8 cellular contexts compared by ENCODE assay signal in genomic region chr16:83926726-83927397, GRCh38. TPM values are rescaled to one million over a fixed set of nuclear protein-coding genes. Genes with fewer than 3 reads are reported as not detected.
DNase-seq lines count a peak whose midpoint lies in the region; TF ChIP-seq lines count a peak whose summit lies in the region.

No MANE protein-coding gene starts in this region.

- peaks cover 7% of the 10 kb centered on the region for H3K4me1 ChIP-seq in mesodermal cell (ENCODE audit: control insufficient read depth, insufficient read depth, low read length, poor library complexity, severe bottlenecking)

- DNase-seq in DMS53 treated with DMSO at 0.1 percent for 48 hours (lab: John Stamatoyannopoulos, UW; ENCODE audit: unreplicated experiment) = peak; percentile 47
- peak; percentile 43 for DNase-seq in HCEC 1CT
- DNase-seq in NCI-H748 (lab: John Stamatoyannopoulos, UW; ENCODE audit: unreplicated experiment) = peak; percentile 74
- DNase-seq in activated T-cell treated with anti-CD3 and anti-CD28 coated beads for 1 hour (ENCODE audit: low read depth) = peak; percentile 49
- DNase-seq in erythroblast (lab: John Stamatoyannopoulos, UW) = peak; percentile 54 to 76
- peak; percentile 40 to 50 for DNase-seq in stimulated activated CD8-positive, alpha-beta memory T cell treated with anti-CD3 and anti-CD28 coated beads, Interleukin-2, amount 100 ng/mL, for 48 hours (ENCODE audit: low read depth in 2 of 2)
- DNase-seq in NCI-H446 treated with DMSO at 0.1 percent for 48 hours (lab: John Stamatoyannopoulos, UW) = no peak

- H3K36me3 ChIP-seq in mesodermal cell (ENCODE audit: control insufficient read depth, insufficient read depth, low read length) = no peaks in the 10 kb centered on the region

- no peak for TF ChIP-seq POLR2A in erythroblast (IDR thresholded peaks at IDR 0.05; ENCODE audit: low read length)

- H3K9me3 ChIP-seq in mesodermal cell (ENCODE audit: control insufficient read depth, low read length) = no peaks in the 10 kb centered on the region

- H3K4me3 ChIP-seq in mesodermal cell (ENCODE audit: extremely low read depth, insufficient read depth, low read length, poor library complexity, severe bottlenecking) = peak overlapping the region; percentile 3

- H3K27ac ChIP-seq in mesodermal cell (ENCODE audit: low read depth, low read length, severe bottlenecking) = no peak overlapping the region

- 5 to 14% methylated on average over 24 to 25 of the region's 35 CpGs for WGBS in mesodermal cell (ENCODE audit: insufficient coverage in 2 of 2), 2 experiments

RNA-seq across cellular contexts. Expression of gene OSGIN1, which starts 26.2 kb away (rescaled TPM):
- 1.2 TPM for polyA plus RNA-seq in mesodermal cell (2013, experiment 1 of 2)
- 0.96 TPM for polyA plus RNA-seq in mesodermal cell (2013, experiment 2 of 2)

RNA-seq across cellular contexts. Expression of gene MLYCD, which starts 27.9 kb away (rescaled TPM):
- 1.6 TPM for polyA plus RNA-seq in mesodermal cell (2013, experiment 1 of 2)
- 1.3 TPM for polyA plus RNA-seq in mesodermal cell (2013, experiment 2 of 2)

RNA-seq across cellular contexts. Expression of gene NECAB2, which starts 41.2 kb away (rescaled TPM):
- polyA plus RNA-seq in mesodermal cell (2013, experiment 1 of 2) = 3.6 TPM
- 6.0 TPM for polyA plus RNA-seq in mesodermal cell (2013, experiment 2 of 2)
